In genomic region chr12:26269554-26270284, GRCh38 we compare ENCODE assay signal across 16 cellular contexts.
A peak's percentile ranks its signal among the peaks of the same experiment; 100 is the strongest.
DNase-seq lines count a peak whose midpoint lies in the region.
"Had no signal": no experiment of that assay in that cellular context is flagged by ENCODE, and none has a peak within 500 bp of the region (broad histone marks: within the 10 kb centered on the region; RNA-seq: fewer than 3 reads in every experiment).

No MANE protein-coding gene starts in this region.

- H3K9me3 ChIP-seq in subcutaneous abdominal adipose tissue (ENCODE audit: control insufficient read depth in 5 of 5, low read length in 5 of 5), result peaks cover 0 to 3% (median under 1%) of the 10 kb centered on the region in 5 donors
- H3K9me3 ChIP-seq: BLaER1 had no signal

- no peak overlapping the region for H3K9ac ChIP-seq in subcutaneous abdominal adipose tissue (ENCODE audit: low read length in 5 of 5)
- H3K9ac ChIP-seq: BLaER1 had no signal

- DNase-seq in NCI-H82 (lab: John Stamatoyannopoulos, UW), result peak; percentile 12
- no peak for DNase-seq in NCI-H82 treated with DMSO at 0.1 percent for 48 hours (lab: John Stamatoyannopoulos, UW; ENCODE audit: unreplicated experiment)
- DNase-seq in cerebellum (ENCODE audit: low spot score), result peak; percentile 49
- DNase-seq in myocyte (ENCODE audit: low read depth), result peak; percentile 61
- no peak for DNase-seq in NCI-H2081 treated with DMSO at 0.1 percent for 48 hours (lab: John Stamatoyannopoulos, UW)
- no peak for DNase-seq in T-helper 1 cell
- no peak for DNase-seq in H7
- DNase-seq: DMS 273 treated with DMSO at 0.1 percent for 48 hours, NCI-H1105 treated with DMSO at 0.1 percent for 48 hours, NCI-H187, NCI-H446 treated with DMSO at 0.1 percent for 48 hours, NCI-H774, RPMI8226 had no signal

- no peaks in the 10 kb centered on the region for H3K36me3 ChIP-seq in subcutaneous abdominal adipose tissue (ENCODE audit: control insufficient read depth in 5 of 5, insufficient read depth in 5 of 5, low read length in 5 of 5)
- H3K36me3 ChIP-seq in H7 (replicated peaks; ENCODE audit: control insufficient read depth, insufficient read depth, low read length), result no peaks in the 10 kb centered on the region
- H3K36me3 ChIP-seq: BLaER1 had no signal

- peak overlapping the region; percentile 8 for H3K27ac ChIP-seq in subcutaneous abdominal adipose tissue (ENCODE audit: low read depth, low read length)
- H3K27ac ChIP-seq: 22Rv1, BLaER1 had no signal

- H3K4me3 ChIP-seq in subcutaneous abdominal adipose tissue (ENCODE audit: low read depth in 1 of 5, low read length in 5 of 5), result no peak overlapping the region
- no peak overlapping the region for H3K4me3 ChIP-seq in H7 (ENCODE audit: insufficient read depth, low read depth, low read length)
- H3K4me3 ChIP-seq: BLaER1 had no signal

- H3K4me1 ChIP-seq in subcutaneous abdominal adipose tissue (ENCODE audit: control insufficient read depth in 5 of 5, insufficient read depth in 5 of 5, low read length in 5 of 5), result peaks cover 8 to 40% (median 24%) of the 10 kb centered on the region in 5 donors

- H3K27me3 ChIP-seq in subcutaneous abdominal adipose tissue (ENCODE audit: control insufficient read depth in 5 of 5, insufficient read depth in 4 of 5, low read length in 5 of 5), result no peaks in the 10 kb centered on the region
- H3K27me3 ChIP-seq in H7 (ENCODE audit: control insufficient read depth, insufficient read depth, low read length), result no peaks in the 10 kb centered on the region; the same call in 1 of the 2 replicates
- H3K27me3 ChIP-seq: BLaER1 had no signal

Comparison
In these comparisons a context has a peak if more than half of its experiments do, and no peak if none do; other contexts are left out.
1. DNase-seq: peak in NCI-H82 (single experiment), cerebellum (single experiment) and myocyte (single experiment); none in NCI-H82 treated with DMSO at 0.1 percent for 48 hours (single experiment), NCI-H2081 treated with DMSO at 0.1 percent for 48 hours (single experiment), T-helper 1 cell (0 of 5) and H7 (single experiment).